Comparison of ENCODE assay signal across 10 cellular contexts in genomic region chr5:76264681-76265080, GRCh38.
"Had no signal": no experiment of that assay in that cellular context is flagged by ENCODE, and none has a peak within 500 bp of the region (broad histone marks: within the 10 kb centered on the region; RNA-seq: fewer than 3 reads in every experiment).

No MANE protein-coding gene starts in this region.

- ATAC-seq: GM23338, HCT116 had no signal

- FAIRE-seq: H1, H54 had no signal

- H3K4me2 ChIP-seq: GM23338 had no signal

- H3K4me3 ChIP-seq: GM23338, HAP-1 had no signal

- H3K4me3 Mint-ChIP-seq: GM23338, H9, HFFc6 had no signal

- H3K4me1 ChIP-seq: HAP-1 had no signal

- H3K9me3 ChIP-seq: HAP-1 had no signal

- H2AFZ ChIP-seq: GM23338 had no signal

- H3K27ac Mint-ChIP-seq: GM23338, H9, HFFc6 had no signal

- H3K36me3 ChIP-seq: HAP-1 had no signal

- H3K4me1 Mint-ChIP-seq: H9 had no signal

- H3K9me3 Mint-ChIP-seq: GM23338, HFFc6 had no signal

- DNase-seq: GOT3, H7, H9, HCEC 1CT, HFFc6 had no signal
